ENCODE assay signal across 19 cellular contexts in genomic region chr16:756428-756827, GRCh38. TPM values are rescaled to one million over a fixed set of nuclear protein-coding genes. Genes with fewer than 3 reads are reported as not detected.
DNase-seq lines count a peak whose midpoint lies in the region; ATAC-seq and TF ChIP-seq lines count a peak whose summit lies in the region.
"Had no signal": no experiment of that assay in that cellular context is flagged by ENCODE, and none has a peak within 500 bp of the region (broad histone marks: within the 10 kb centered on the region; RNA-seq: fewer than 3 reads in every experiment).

No MANE protein-coding gene starts in this region.

- no peak for DNase-seq in activated CD4-positive, alpha-beta T cell treated with anti-CD3 and anti-CD28 coated beads, Interleukin-2, amount 10 ng/mL, durations not matched to agents 24 days and 14 days
- no peak for DNase-seq in activated CD4-positive, alpha-beta T cell treated with anti-CD3 and anti-CD28 coated beads, Interleukin-2, amount 10 ng/mL, durations not matched to agents 7 days and 5 days
- no peak for DNase-seq in stimulated activated naive CD8-positive, alpha-beta T cell treated with anti-CD3 and anti-CD28 coated beads, Interleukin-15, Interleukin-2, amounts not matched to agents 100 U/mL and 50 U/mL, for 24 hours
- no peak for DNase-seq in stimulated activated naive CD8-positive, alpha-beta T cell treated with anti-CD3 and anti-CD28 coated beads, Interleukin-15, amount 100 ng/mL, for 72 hours
- DNase-seq in epithelial cell of esophagus (ENCODE audit: low read depth) (peak; percentile 23), adrenal gland (no peak), GM20000 (ENCODE audit: low spot score) (no peak)
- DNase-seq: 8988T, ACHN, COR-L47, DMS153, DMS79 treated with DMSO at 0.1 percent for 48 hours, EL, H9 had no signal

- H3K27ac Mint-ChIP-seq in activated CD4-positive, alpha-beta T cell treated with anti-CD3 and anti-CD28 coated beads, Interleukin-2, amount 10 ng/mL, durations not matched to agents 24 days and 14 days = peak overlapping the region; percentile 14
- H3K27ac Mint-ChIP-seq in activated CD4-positive, alpha-beta T cell treated with anti-CD3 and anti-CD28 coated beads, Interleukin-2, amount 10 ng/mL, durations not matched to agents 7 days and 5 days = no peak overlapping the region
- H3K27ac Mint-ChIP-seq in stimulated activated naive CD8-positive, alpha-beta T cell treated with anti-CD3 and anti-CD28 coated beads, Interleukin-15, amount 100 ng/mL, for 72 hours = no peak overlapping the region
- H3K27ac Mint-ChIP-seq: CD8-positive, alpha-beta T cell; GM23338; H9 had no signal

- H3K4me3 Mint-ChIP-seq in activated CD4-positive, alpha-beta T cell treated with anti-CD3 and anti-CD28 coated beads, Interleukin-2, amount 10 ng/mL, durations not matched to agents 24 days and 14 days = no peak overlapping the region
- H3K4me3 Mint-ChIP-seq in activated CD4-positive, alpha-beta T cell treated with anti-CD3 and anti-CD28 coated beads, Interleukin-2, amount 10 ng/mL, durations not matched to agents 7 days and 5 days = no peak overlapping the region
- no peak overlapping the region for H3K4me3 Mint-ChIP-seq in stimulated activated naive CD8-positive, alpha-beta T cell treated with anti-CD3 and anti-CD28 coated beads, Interleukin-15, amount 100 ng/mL, for 72 hours
- H3K4me3 Mint-ChIP-seq: CD8-positive, alpha-beta T cell; GM23338; H9 had no signal

- H3K9me3 ChIP-seq in adrenal gland (replicated peaks in 1 of 3) = no peaks in the 10 kb centered on the region

- no peak overlapping the region for H3K27ac ChIP-seq in adrenal gland
- H3K27ac ChIP-seq: C4-2B had no signal

- CTCF ChIA-PET in activated CD4-positive, alpha-beta T cell treated with anti-CD3 and anti-CD28 coated beads, Interleukin-2, amount 10 ng/mL, durations not matched to agents 7 days and 5 days (lab: Charles Lee) = interaction anchor here (0.8 kb wide), 1 partner anchor 16 kb away, joined by 3 read pairs; the partner anchor contains the start of gene CIAO3

- no peaks in the 10 kb centered on the region for H3K4me1 Mint-ChIP-seq in activated CD4-positive, alpha-beta T cell treated with anti-CD3 and anti-CD28 coated beads, Interleukin-2, amount 10 ng/mL, durations not matched to agents 24 days and 14 days
- peaks cover 3% of the 10 kb centered on the region for H3K4me1 Mint-ChIP-seq in activated CD4-positive, alpha-beta T cell treated with anti-CD3 and anti-CD28 coated beads, Interleukin-2, amount 10 ng/mL, durations not matched to agents 7 days and 5 days
- peaks cover 6% of the 10 kb centered on the region for H3K4me1 Mint-ChIP-seq in stimulated activated naive CD8-positive, alpha-beta T cell treated with anti-CD3 and anti-CD28 coated beads, Interleukin-15, amount 100 ng/mL, for 72 hours

- peak; percentile 53 for ATAC-seq in stimulated activated naive CD8-positive, alpha-beta T cell treated with anti-CD3 and anti-CD28 coated beads, Interleukin-15, Interleukin-2, amounts not matched to agents 100 U/mL and 50 U/mL, for 24 hours
- ATAC-seq in stimulated activated naive CD8-positive, alpha-beta T cell treated with anti-CD3 and anti-CD28 coated beads, Interleukin-15, amount 100 ng/mL, for 72 hours = no peak
- no peak for ATAC-seq in HG02970 (IDR thresholded peaks at IDR 0.05; ENCODE audit: low FRiP score, unreplicated experiment)
- ATAC-seq: CD8-positive, alpha-beta T cell; GM23338 had no signal

- H3K4me1 ChIP-seq in adrenal gland (replicated peaks in 1 of 2) = no peaks in the 10 kb centered on the region

- peaks cover 10% of the 10 kb centered on the region for H3K27me3 Mint-ChIP-seq in activated CD4-positive, alpha-beta T cell treated with anti-CD3 and anti-CD28 coated beads, Interleukin-2, amount 10 ng/mL, durations not matched to agents 24 days and 14 days
- peaks cover 7% of the 10 kb centered on the region for H3K27me3 Mint-ChIP-seq in activated CD4-positive, alpha-beta T cell treated with anti-CD3 and anti-CD28 coated beads, Interleukin-2, amount 10 ng/mL, durations not matched to agents 7 days and 5 days
- H3K27me3 Mint-ChIP-seq in stimulated activated naive CD8-positive, alpha-beta T cell treated with anti-CD3 and anti-CD28 coated beads, Interleukin-15, amount 100 ng/mL, for 72 hours = peaks cover 20% of the 10 kb centered on the region

- no peak for TF ChIP-seq POLR2A in adrenal gland (IDR thresholded peaks at IDR 0.05)

- POLR2A ChIA-PET in activated CD4-positive, alpha-beta T cell treated with anti-CD3 and anti-CD28 coated beads, Interleukin-2, amount 10 ng/mL, durations not matched to agents 7 days and 5 days (lab: Charles Lee) = interaction anchor here (0.6 kb wide), 1 partner anchor 35 kb away, joined by 4 read pairs; the partner anchor contains the start of gene ANTKMT

- H3K9me3 Mint-ChIP-seq in activated CD4-positive, alpha-beta T cell treated with anti-CD3 and anti-CD28 coated beads, Interleukin-2, amount 10 ng/mL, durations not matched to agents 24 days and 14 days = no peaks in the 10 kb centered on the region
- no peaks in the 10 kb centered on the region for H3K9me3 Mint-ChIP-seq in activated CD4-positive, alpha-beta T cell treated with anti-CD3 and anti-CD28 coated beads, Interleukin-2, amount 10 ng/mL, durations not matched to agents 7 days and 5 days
- no peaks in the 10 kb centered on the region for H3K9me3 Mint-ChIP-seq in stimulated activated naive CD8-positive, alpha-beta T cell treated with anti-CD3 and anti-CD28 coated beads, Interleukin-15, amount 100 ng/mL, for 72 hours
- H3K9me3 Mint-ChIP-seq: GM23338, H9 had no signal

- TF ChIP-seq CTCF in epithelial cell of esophagus (IDR thresholded peaks at IDR 0.05; ENCODE audit: insufficient read depth, low read depth, low read length, missing control alignments) (no peak), adrenal gland (IDR thresholded peaks at IDR 0.05) (no peak), GM20000 (IDR thresholded peaks at IDR 0.05; ENCODE audit: extremely low read depth, missing control alignments) (no peak)

- H3K4me3 ChIP-seq in epithelial cell of esophagus (ENCODE audit: low read length) (no peak overlapping the region), adrenal gland (no peak overlapping the region)
- H3K4me3 ChIP-seq: GM23338 had no signal

- no peaks in the 10 kb centered on the region for H3K27me3 ChIP-seq in adrenal gland

- H3K36me3 ChIP-seq in adrenal gland (replicated peaks in 1 of 2) = no peaks in the 10 kb centered on the region

- intact Hi-C loops in activated CD4-positive, alpha-beta T cell treated with anti-CD3 and anti-CD28 coated beads, Interleukin-2, amount 10 ng/mL, durations not matched to agents 24 days and 14 days (cut with micrococcal nuclease) = no loop called here
- intact Hi-C loops in adrenal gland (cut with DNase I) = no loop called here

- no peaks in the 10 kb centered on the region for H3K36me3 Mint-ChIP-seq in activated CD4-positive, alpha-beta T cell treated with anti-CD3 and anti-CD28 coated beads, Interleukin-2, amount 10 ng/mL, durations not matched to agents 24 days and 14 days (ENCODE audit: low read depth)
- H3K36me3 Mint-ChIP-seq in activated CD4-positive, alpha-beta T cell treated with anti-CD3 and anti-CD28 coated beads, Interleukin-2, amount 10 ng/mL, durations not matched to agents 7 days and 5 days (ENCODE audit: low read depth) = no peaks in the 10 kb centered on the region
- H3K36me3 Mint-ChIP-seq: CD8-positive, alpha-beta T cell had no signal

- 87 to 90% (median 89%) methylated on average over 5 of the region's 5 CpGs for WGBS in adrenal gland, 4 donors

RNA-seq across cellular contexts. Expression of gene MSLN, which starts 4.1 kb away (rescaled TPM):
- total RNA-seq in activated CD4-positive, alpha-beta T cell treated with anti-CD3 and anti-CD28 coated beads, Interleukin-2, amount 10 ng/mL, durations not matched to agents 24 days and 14 days = not detected in 2 replicates
- total RNA-seq in activated CD4-positive, alpha-beta T cell treated with anti-CD3 and anti-CD28 coated beads, Interleukin-2, amount 10 ng/mL, durations not matched to agents 7 days and 5 days = not detected
- under 1 TPM in 2 of 8 donors, not detected in 6; 0.43 to 0.46 TPM for total RNA-seq in adrenal gland
- polyA plus RNA-seq in adrenal gland = under 1 TPM in 1 of 3 donors, not detected in 2; 0.13 TPM
- total RNA-seq: CD8-positive, alpha-beta T cell; HT1080 had no signal
- polyA plus RNA-seq: GM23338 had no signal

RNA-seq across cellular contexts. Expression of gene CIAO3, which starts 15.6 kb away (rescaled TPM):
- total RNA-seq in activated CD4-positive, alpha-beta T cell treated with anti-CD3 and anti-CD28 coated beads, Interleukin-2, amount 10 ng/mL, durations not matched to agents 24 days and 14 days = 39.5 and 42.5 TPM in 2 replicates
- total RNA-seq in activated CD4-positive, alpha-beta T cell treated with anti-CD3 and anti-CD28 coated beads, Interleukin-2, amount 10 ng/mL, durations not matched to agents 7 days and 5 days = 10 to 100 TPM; 39.5 to 39.9 TPM
- 10 to 100 TPM; 17.8 to 42.1 (median 29.5) TPM for total RNA-seq in adrenal gland
- polyA plus RNA-seq in adrenal gland = 10 to 100 TPM in 2 of 3 donors, 1 to 10 TPM in 1; 8.9 to 99.4 (median 38.2) TPM

RNA-seq across cellular contexts. Expression of gene HAGHL, which starts 29.5 kb away (rescaled TPM):
- total RNA-seq in activated CD4-positive, alpha-beta T cell treated with anti-CD3 and anti-CD28 coated beads, Interleukin-2, amount 10 ng/mL, durations not matched to agents 24 days and 14 days = 13.1 and 20.9 TPM in 2 replicates
- total RNA-seq in activated CD4-positive, alpha-beta T cell treated with anti-CD3 and anti-CD28 coated beads, Interleukin-2, amount 10 ng/mL, durations not matched to agents 7 days and 5 days = 1 to 10 TPM; 5.0 to 5.7 TPM
- total RNA-seq in adrenal gland = 10 to 100 TPM in 1 of 8 donors, 1 to 10 TPM in 6, not detected in 1; 1.1 to 10.6 (median 6.0) TPM
- polyA plus RNA-seq in adrenal gland = 10 to 100 TPM in 2 of 3 donors, under 1 TPM in 1; 0.35 to 63.5 (median 11.0) TPM

RNA-seq across cellular contexts. Expression of gene CCDC78, which starts 30.2 kb away (rescaled TPM):
- total RNA-seq in activated CD4-positive, alpha-beta T cell treated with anti-CD3 and anti-CD28 coated beads, Interleukin-2, amount 10 ng/mL, durations not matched to agents 24 days and 14 days = 6.9 and 8.0 TPM in 2 replicates
- total RNA-seq in activated CD4-positive, alpha-beta T cell treated with anti-CD3 and anti-CD28 coated beads, Interleukin-2, amount 10 ng/mL, durations not matched to agents 7 days and 5 days = 1 to 10 TPM; 1.6 to 2.3 TPM
- 1 to 10 TPM in 2 of 8 donors, under 1 TPM in 4, not detected in 2; 0.29 to 1.9 (median 0.85) TPM for total RNA-seq in adrenal gland
- polyA plus RNA-seq in adrenal gland = 10 to 100 TPM in 1 of 3 donors, 1 to 10 TPM in 1, under 1 TPM in 1; 0.64 to 49.9 (median 7.7) TPM

RNA-seq across cellular contexts. Expression of gene RPUSD1, which starts 31.8 kb away (rescaled TPM):
- total RNA-seq in activated CD4-positive, alpha-beta T cell treated with anti-CD3 and anti-CD28 coated beads, Interleukin-2, amount 10 ng/mL, durations not matched to agents 24 days and 14 days = 43.9 and 45.0 TPM in 2 replicates
- total RNA-seq in activated CD4-positive, alpha-beta T cell treated with anti-CD3 and anti-CD28 coated beads, Interleukin-2, amount 10 ng/mL, durations not matched to agents 7 days and 5 days = 10 to 100 TPM; 25.4 to 26.1 TPM
- 10 to 100 TPM; 12.8 to 30.0 (median 20.4) TPM for total RNA-seq in adrenal gland
- 10 to 100 TPM in 2 of 3 donors, 1 to 10 TPM in 1; 1.1 to 40.1 (median 23.3) TPM for polyA plus RNA-seq in adrenal gland
